ENCODE assay signal across 28 cellular contexts in genomic region chr3:168615489-168616020, GRCh38.
A peak's percentile ranks its signal among the peaks of the same experiment; 100 is the strongest.
DNase-seq lines count a peak whose midpoint lies in the region; ATAC-seq and TF ChIP-seq lines count a peak whose summit lies in the region.
"Had no signal": no experiment of that assay in that cellular context is flagged by ENCODE, and none has a peak within 500 bp of the region (broad histone marks: within the 10 kb centered on the region; RNA-seq: fewer than 3 reads in every experiment).

No MANE protein-coding gene starts in this region.

- POLR2A ChIA-PET in activated CD4-positive, alpha-beta T cell treated with anti-CD3 and anti-CD28 coated beads, Interleukin-2, amount 10 ng/mL, durations not matched to agents 7 days and 5 days (lab: Charles Lee) = no interaction called here

- H3K27ac Mint-ChIP-seq in brain = peak overlapping the region in 4 of 5 experiments; percentile 8 to 77 (median 25)
- H3K27ac Mint-ChIP-seq in activated CD4-positive, alpha-beta T cell treated with anti-CD3 and anti-CD28 coated beads, Interleukin-2, amount 10 ng/mL, durations not matched to agents 7 days and 5 days = no peak overlapping the region
- H3K27ac Mint-ChIP-seq in activated T-helper 17 cell treated with anti-CD3 and anti-CD28 coated beads, Interleukin-2, amount 50 U/mL, for 72 hours = no peak overlapping the region
- H3K27ac Mint-ChIP-seq: activated CD4-positive, alpha-beta T cell treated with anti-CD3 and anti-CD28 coated beads for 36 hours; activated T-cell treated with anti-CD3 and anti-CD28 coated beads, Interleukin-2, amount 50 U/mL, for 24 hours; naive B cell; type B pancreatic cell had no signal

- H3K9me3 ChIP-seq in BLaER1 = no peaks in the 10 kb centered on the region
- H3K9me3 ChIP-seq: BE2C, esophagus squamous epithelium, left lung, SJSA1 had no signal

- DNase-seq in NCI-H1930 (lab: John Stamatoyannopoulos, UW) = peak; percentile 54 to 59
- no peak for DNase-seq in AG20443 (ENCODE audit: low spot score)
- no peak for DNase-seq in activated CD4-positive, alpha-beta T cell treated with anti-CD3 and anti-CD28 coated beads, Interleukin-2, amount 10 ng/mL, durations not matched to agents 7 days and 5 days
- DNase-seq in AG08396 (ENCODE audit: low spot score) = no peak
- DNase-seq: activated CD4-positive, alpha-beta T cell treated with anti-CD3 and anti-CD28 coated beads for 36 hours; activated naive CD4-positive, alpha-beta T cell treated with Interleukin-2 at 50 U/mL for 16 hours; activated T-cell treated with anti-CD3 and anti-CD28 coated beads, Interleukin-2, amount 50 U/mL, for 24 hours; amygdala; BE2C; COR-L47; DND-41; esophagus squamous epithelium; Kasumi-1; left lung; naive B cell; NCI-H2029; NCI-H526 treated with DMSO at 0.1 percent for 48 hours; nucleus accumbens; stimulated activated CD4-positive, alpha-beta T cell treated with anti-CD3 and anti-CD28 coated beads, Interleukin-1b, Interleukin-23, amount 100 ng/mL, for 48 hours had no signal

- H3K4me1 ChIP-seq in BLaER1 = peaks cover 95% of the 10 kb centered on the region
- H3K4me1 ChIP-seq: BE2C, esophagus squamous epithelium, left lung, SJSA1 had no signal

- H3K27me3 Mint-ChIP-seq in brain = peaks cover 3% of the 10 kb centered on the region
- no peaks in the 10 kb centered on the region for H3K27me3 Mint-ChIP-seq in activated CD4-positive, alpha-beta T cell treated with anti-CD3 and anti-CD28 coated beads, Interleukin-2, amount 10 ng/mL, durations not matched to agents 7 days and 5 days
- H3K27me3 Mint-ChIP-seq in activated T-helper 17 cell treated with anti-CD3 and anti-CD28 coated beads, Interleukin-2, amount 50 U/mL, for 72 hours = no peaks in the 10 kb centered on the region
- H3K27me3 Mint-ChIP-seq: activated CD4-positive, alpha-beta T cell treated with anti-CD3 and anti-CD28 coated beads for 36 hours; activated T-cell treated with anti-CD3 and anti-CD28 coated beads, Interleukin-2, amount 50 U/mL, for 24 hours; naive B cell had no signal

- H3K4me3 Mint-ChIP-seq in brain = no peak overlapping the region
- H3K4me3 Mint-ChIP-seq in activated CD4-positive, alpha-beta T cell treated with anti-CD3 and anti-CD28 coated beads, Interleukin-2, amount 10 ng/mL, durations not matched to agents 7 days and 5 days = no peak overlapping the region
- H3K4me3 Mint-ChIP-seq in activated T-helper 17 cell treated with anti-CD3 and anti-CD28 coated beads, Interleukin-2, amount 50 U/mL, for 72 hours = no peak overlapping the region
- H3K4me3 Mint-ChIP-seq: activated CD4-positive, alpha-beta T cell treated with anti-CD3 and anti-CD28 coated beads for 36 hours; activated T-cell treated with anti-CD3 and anti-CD28 coated beads, Interleukin-2, amount 50 U/mL, for 24 hours; naive B cell; type B pancreatic cell had no signal

- H3K9me3 Mint-ChIP-seq in brain = no peaks in the 10 kb centered on the region
- H3K9me3 Mint-ChIP-seq in activated CD4-positive, alpha-beta T cell treated with anti-CD3 and anti-CD28 coated beads, Interleukin-2, amount 10 ng/mL, durations not matched to agents 7 days and 5 days = no peaks in the 10 kb centered on the region
- peaks cover 3% of the 10 kb centered on the region for H3K9me3 Mint-ChIP-seq in activated T-helper 17 cell treated with anti-CD3 and anti-CD28 coated beads, Interleukin-2, amount 50 U/mL, for 72 hours
- H3K9me3 Mint-ChIP-seq: activated T-cell treated with anti-CD3 and anti-CD28 coated beads, Interleukin-2, amount 50 U/mL, for 24 hours; naive B cell; type B pancreatic cell had no signal

- H4K20me1 ChIP-seq in BLaER1 = no peaks in the 10 kb centered on the region

- no peaks in the 10 kb centered on the region for H3K36me3 ChIP-seq in BLaER1
- H3K36me3 ChIP-seq: BE2C, esophagus squamous epithelium, left lung, SJSA1 had no signal

- peak; percentile 20 for ATAC-seq in GM19468 (IDR thresholded peaks at IDR 0.05; ENCODE audit: extremely low read depth, unreplicated experiment)
- ATAC-seq in activated T-helper 17 cell treated with anti-CD3 and anti-CD28 coated beads, Interleukin-2, amount 50 U/mL, for 72 hours (replicated peaks) = no peak
- ATAC-seq: activated CD4-positive, alpha-beta T cell treated with anti-CD3 and anti-CD28 coated beads for 36 hours; HepG2; left lung had no signal

- no peak overlapping the region for H3K9ac ChIP-seq in BLaER1

- H3K4me1 Mint-ChIP-seq in brain = peaks cover 47% of the 10 kb centered on the region
- H3K4me1 Mint-ChIP-seq in activated CD4-positive, alpha-beta T cell treated with anti-CD3 and anti-CD28 coated beads, Interleukin-2, amount 10 ng/mL, durations not matched to agents 7 days and 5 days = no peaks in the 10 kb centered on the region
- no peaks in the 10 kb centered on the region for H3K4me1 Mint-ChIP-seq in activated T-helper 17 cell treated with anti-CD3 and anti-CD28 coated beads, Interleukin-2, amount 50 U/mL, for 72 hours
- H3K4me1 Mint-ChIP-seq: activated CD4-positive, alpha-beta T cell treated with anti-CD3 and anti-CD28 coated beads for 36 hours had no signal

- peak overlapping the region; percentile 93 for H3K4me2 ChIP-seq in BLaER1
- H3K4me2 ChIP-seq: hepatocyte had no signal

- CTCF ChIA-PET in activated CD4-positive, alpha-beta T cell treated with anti-CD3 and anti-CD28 coated beads, Interleukin-2, amount 10 ng/mL, durations not matched to agents 7 days and 5 days (lab: Charles Lee) = no interaction called here

- H3K27me3 ChIP-seq in BLaER1 = no peaks in the 10 kb centered on the region
- H3K27me3 ChIP-seq: BE2C, esophagus squamous epithelium, hepatocyte, left lung, SJSA1 had no signal

- peak overlapping the region; percentile 83 for H3K27ac ChIP-seq in BLaER1
- H3K27ac ChIP-seq: coronary artery, esophagus squamous epithelium, hepatocyte, left lung, SJSA1 had no signal

- no peak for TF ChIP-seq CTCF in brain (conservative IDR thresholded peaks at IDR 0.05)

- H3K4me3 ChIP-seq in BLaER1 = no peak overlapping the region
- H3K4me3 ChIP-seq: coronary artery, esophagus squamous epithelium, hepatocyte, left lung, SJSA1 had no signal

- H3K36me3 Mint-ChIP-seq in brain = no peaks in the 10 kb centered on the region
- no peaks in the 10 kb centered on the region for H3K36me3 Mint-ChIP-seq in activated CD4-positive, alpha-beta T cell treated with anti-CD3 and anti-CD28 coated beads, Interleukin-2, amount 10 ng/mL, durations not matched to agents 7 days and 5 days (ENCODE audit: low read depth)
- no peaks in the 10 kb centered on the region for H3K36me3 Mint-ChIP-seq in activated T-helper 17 cell treated with anti-CD3 and anti-CD28 coated beads, Interleukin-2, amount 50 U/mL, for 72 hours (ENCODE audit: low read depth)
- H3K36me3 Mint-ChIP-seq: naive B cell, type B pancreatic cell had no signal

Comparison
In these comparisons a context has a peak if more than half of its experiments do, and no peak if none do; other contexts are left out.
1. DNase-seq: peak in NCI-H1930 (2 of 2); none in AG20443 (single experiment), activated CD4-positive, alpha-beta T cell treated with anti-CD3 and anti-CD28 coated beads, Interleukin-2, amount 10 ng/mL, durations not matched to agents 7 days and 5 days (single experiment) and AG08396 (single experiment).
2. H3K27ac Mint-ChIP-seq: peak in brain (4 of 5); none in activated CD4-positive, alpha-beta T cell treated with anti-CD3 and anti-CD28 coated beads, Interleukin-2, amount 10 ng/mL, durations not matched to agents 7 days and 5 days (single experiment) and activated T-helper 17 cell treated with anti-CD3 and anti-CD28 coated beads, Interleukin-2, amount 50 U/mL, for 72 hours (single experiment).